In the genomic region with DNA sequence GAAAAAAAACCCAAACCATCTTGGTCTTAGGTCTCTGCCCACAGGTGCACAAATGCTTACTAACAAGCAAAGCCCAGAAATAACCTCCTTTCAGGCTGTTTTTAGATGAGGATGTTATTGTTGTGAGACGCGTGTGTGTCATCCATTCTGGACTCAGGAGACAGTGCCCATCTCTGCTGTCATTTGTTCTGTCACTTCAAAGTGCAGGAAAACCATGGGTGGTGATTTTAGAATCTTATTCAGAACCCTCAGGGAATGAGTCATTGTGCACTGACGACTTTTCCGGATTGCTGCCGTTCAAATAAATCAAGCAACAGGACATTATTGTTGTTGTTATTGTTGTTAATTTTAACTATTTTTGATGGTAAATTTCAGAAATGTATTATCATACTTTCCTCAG, we compare ENCODE assay signal across 14 cellular contexts.
DNase-seq lines count a peak whose midpoint lies in the region; ATAC-seq, FAIRE-seq and TF ChIP-seq lines count a peak whose summit lies in the region.
"Had no signal": no experiment of that assay in that cellular context is flagged by ENCODE, and none has a peak within 500 bp of the region (broad histone marks: within the 10 kb centered on the region; RNA-seq: fewer than 3 reads in every experiment).

No MANE protein-coding gene starts in this region.

- H2AFZ ChIP-seq in keratinocyte (ENCODE audit: control insufficient read depth, low read length) = no peak overlapping the region

- DNase-seq in Daoy (ENCODE audit: low read depth) (peak; percentile 40), keratinocyte (ENCODE audit: low read depth, low spot score) (no peak), 8988T (no peak)
- peak; percentile 19 for DNase-seq in activated CD4-positive, alpha-beta T cell treated with anti-CD3 and anti-CD28 coated beads for 48 hours
- DNase-seq: hypothalamus, mesendoderm, NCI-H1436, posterior cingulate gyrus, substantia nigra had no signal

- H3K9ac ChIP-seq in BLaER1 treated with 17β-estradiol and CSF1 and Interleukin-3, amounts not matched to agents 10 nM and 100 nM = peak overlapping the region in 9 of 11 experiments; percentile 9 to 54 (median 44); a peak in 10 of 22 replicates
- no peak overlapping the region for H3K9ac ChIP-seq in keratinocyte (ENCODE audit: control insufficient read depth, extremely low read depth, insufficient read depth, low read length)

- no peaks in the 10 kb centered on the region for H3K27me3 ChIP-seq in BLaER1 treated with 17β-estradiol and CSF1 and Interleukin-3, amounts not matched to agents 10 nM and 100 nM
- no peaks in the 10 kb centered on the region for H3K27me3 ChIP-seq in keratinocyte (ENCODE audit: control insufficient read depth, extremely low read depth, insufficient read depth, low read length)

- no peaks in the 10 kb centered on the region for H3K9me1 ChIP-seq in keratinocyte (ENCODE audit: control insufficient read depth, extremely low read depth, insufficient read depth, low read length)

- peaks cover 0 to 8% (median 0%) of the 10 kb centered on the region in 11 experiments; a peak in 1 of 22 replicates for H4K20me1 ChIP-seq in BLaER1 treated with 17β-estradiol and CSF1 and Interleukin-3, amounts not matched to agents 10 nM and 100 nM
- no peaks in the 10 kb centered on the region for H4K20me1 ChIP-seq in keratinocyte (ENCODE audit: control insufficient read depth, extremely low read depth, insufficient read depth, low read length)

- peak overlapping the region in 10 of 11 experiments; percentile 31 to 68 (median 54); a peak in 15 of 22 replicates for H3K27ac ChIP-seq in BLaER1 treated with 17β-estradiol and CSF1 and Interleukin-3, amounts not matched to agents 10 nM and 100 nM
- no peak overlapping the region for H3K27ac ChIP-seq in keratinocyte (ENCODE audit: control insufficient read depth, insufficient read depth, low read length)

- TF ChIP-seq CTCF in keratinocyte (optimal IDR thresholded peaks at IDR 0.05 in 1 of 3, IDR thresholded peaks at IDR 0.05 in 1 of 3, conservative IDR thresholded peaks at IDR 0.05 in 1 of 3; ENCODE audit: extremely low read depth in 1 of 3, insufficient read depth in 2 of 3, low read length in 3 of 3) = no peak

- FAIRE-seq in keratinocyte (lab: Jason Lieb, UNC) = peak; percentile 59
- FAIRE-seq: H1, HepG2 had no signal

- dilution Hi-C loops in keratinocyte (cut with MboI; ENCODE audit: extremely low pct_ligation_motif_present, low sequenced_read_pairs) = no loop called here

- H3K9me3 ChIP-seq in BLaER1 treated with 17β-estradiol and CSF1 and Interleukin-3, amounts not matched to agents 10 nM and 100 nM (replicated peaks in 1 of 11) = peaks cover 0 to 20% (median 15%) of the 10 kb centered on the region in 11 experiments; a peak in 17 of 22 replicates
- H3K9me3 ChIP-seq in keratinocyte (ENCODE audit: control insufficient read depth, low read depth, low read length) = no peaks in the 10 kb centered on the region

- no peak overlapping the region for H3K4me3 ChIP-seq in BLaER1 treated with 17β-estradiol and CSF1 and Interleukin-3, amounts not matched to agents 10 nM and 100 nM
- no peak overlapping the region for H3K4me3 ChIP-seq in keratinocyte (ENCODE audit: control insufficient read depth in 2 of 3, extremely low read depth in 1 of 3, insufficient read depth in 2 of 3, low read depth in 1 of 3, low read length in 3 of 3)

- peaks cover 34 to 45% (median 41%) of the 10 kb centered on the region in 10 experiments for H3K4me1 ChIP-seq in BLaER1 treated with 17β-estradiol and CSF1 and Interleukin-3, amounts not matched to agents 10 nM and 100 nM
- peaks cover 9% of the 10 kb centered on the region for H3K4me1 ChIP-seq in keratinocyte (ENCODE audit: control insufficient read depth, extremely low read depth, insufficient read depth, low read length)

- ATAC-seq in HG02759 (IDR thresholded peaks at IDR 0.05; ENCODE audit: unreplicated experiment) (no peak), HG02763 (IDR thresholded peaks at IDR 0.05; ENCODE audit: unreplicated experiment) (no peak)
- ATAC-seq: HepG2 had no signal

- H3K79me2 ChIP-seq in keratinocyte (ENCODE audit: control insufficient read depth, insufficient read depth, low read length) = no peaks in the 10 kb centered on the region

- H3K36me3 ChIP-seq in BLaER1 treated with 17β-estradiol and CSF1 and Interleukin-3, amounts not matched to agents 10 nM and 100 nM = no peaks in the 10 kb centered on the region
- H3K36me3 ChIP-seq in keratinocyte (ENCODE audit: control insufficient read depth in 2 of 2, extremely low read depth in 1 of 2, insufficient read depth in 2 of 2, low read length in 2 of 2) = no peaks in the 10 kb centered on the region

- peak overlapping the region; percentile 52 to 92 (median 81) for H3K4me2 ChIP-seq in BLaER1 treated with 17β-estradiol and CSF1 and Interleukin-3, amounts not matched to agents 10 nM and 100 nM
- H3K4me2 ChIP-seq in keratinocyte (ENCODE audit: control insufficient read depth, extremely low read depth, insufficient read depth, low read depth, low read length) = no peak overlapping the region

Comparison
In these comparisons a context has a peak if more than half of its experiments do, and no peak if none do; other contexts are left out.
1. DNase-seq: peak in Daoy (single experiment) and activated CD4-positive, alpha-beta T cell treated with anti-CD3 and anti-CD28 coated beads for 48 hours (single experiment); none in keratinocyte (single experiment) and 8988T (single experiment).